In the genomic region with DNA sequence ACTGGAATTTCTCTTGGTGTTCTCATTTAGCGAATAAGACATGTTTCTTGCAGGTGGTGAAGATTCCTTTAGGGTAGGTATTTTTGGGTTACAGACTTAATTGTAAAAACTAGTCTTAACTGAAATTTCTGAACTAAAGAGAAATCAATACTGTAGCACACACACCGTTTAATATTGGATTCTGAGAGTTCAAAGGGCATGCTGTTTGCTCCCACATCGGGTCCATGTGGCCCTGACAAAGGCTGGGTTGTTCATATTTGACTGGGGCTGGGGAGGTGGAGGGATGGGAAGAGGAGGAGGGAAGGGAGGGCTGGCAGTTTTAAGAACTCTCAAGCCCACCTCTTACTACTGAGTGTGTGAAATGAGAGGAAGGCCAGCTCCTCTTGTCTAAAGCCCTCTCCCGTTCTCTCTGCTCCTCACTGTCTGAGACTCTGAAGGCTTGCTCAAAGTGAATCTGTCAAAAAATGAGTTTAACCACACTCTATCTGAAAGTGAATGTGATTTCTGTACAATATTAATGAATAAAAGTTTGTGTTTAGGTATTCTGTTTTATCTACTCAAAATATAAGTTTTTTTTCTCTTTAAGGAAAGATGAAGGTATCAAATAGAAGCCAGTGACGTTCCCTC, we compare ENCODE assay signal across 1 cellular context.
A peak's percentile ranks its signal among the peaks of the same experiment; 100 is the strongest.
TF ChIP-seq lines count a peak whose summit lies in the region.

No MANE protein-coding gene starts in this region.

TF ChIP-seq in liver, 16 proteins besides CTCF, POLR2A, EP300 and RAD21 (continued from another document):
- TF ChIP-seq ZBTB33 (IDR thresholded peaks at IDR 0.05) (peak; percentile 45), NR2F2 (IDR thresholded peaks at IDR 0.05) (no peak), HNF4A (conservative IDR thresholded peaks at IDR 0.05) (peak; percentile 75 to 81), RXRA (IDR thresholded peaks at IDR 0.05) (peak; percentile 30 to 50), EGR1 (IDR thresholded peaks at IDR 0.05; ENCODE audit: low read depth in 2 of 2) (no peak)
- TF ChIP-seq, protein P1, sequence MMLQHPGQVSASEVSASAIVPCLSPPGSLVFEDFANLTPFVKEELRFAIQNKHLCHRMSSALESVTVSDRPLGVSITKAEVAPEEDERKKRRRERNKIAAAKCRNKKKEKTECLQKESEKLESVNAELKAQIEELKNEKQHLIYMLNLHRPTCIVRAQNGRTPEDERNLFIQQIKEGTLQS (IDR thresholded peaks at IDR 0.05): no peak
- TF ChIP-seq, protein P2, sequence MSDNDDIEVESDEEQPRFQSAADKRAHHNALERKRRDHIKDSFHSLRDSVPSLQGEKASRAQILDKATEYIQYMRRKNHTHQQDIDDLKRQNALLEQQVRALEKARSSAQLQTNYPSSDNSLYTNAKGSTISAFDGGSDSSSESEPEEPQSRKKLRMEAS (IDR thresholded peaks at IDR 0.05): peak; percentile 81
